Comparison of ENCODE assay signal across 8 cellular contexts in the genomic region with DNA sequence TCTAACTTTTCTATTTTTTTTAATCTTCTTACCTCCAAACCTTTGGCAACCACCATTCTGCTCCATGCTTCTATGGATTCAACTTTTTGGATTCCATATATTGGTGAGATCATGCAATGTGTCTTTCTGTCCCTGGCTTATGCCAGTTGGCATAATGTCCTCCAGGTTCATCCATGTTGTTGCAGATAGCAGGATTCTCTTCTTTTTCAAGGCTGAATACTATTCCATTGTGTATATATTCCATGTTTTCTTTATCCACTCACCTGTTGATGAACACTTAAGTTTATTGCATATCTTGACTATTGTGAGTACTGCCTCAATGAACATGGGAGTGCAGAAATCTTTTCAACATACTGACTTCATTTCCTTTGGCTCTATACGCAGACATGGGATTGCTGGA.
"Had no signal": no experiment of that assay in that cellular context is flagged by ENCODE, and none has a peak within 500 bp of the region (broad histone marks: within the 10 kb centered on the region; RNA-seq: fewer than 3 reads in every experiment).

No MANE protein-coding gene starts in this region.

- ATAC-seq: GM12878 had no signal

- DNase-seq: GDM1, GF-D8 had no signal

- H3K4me3 ChIP-seq: GM12878 had no signal

- FAIRE-seq: G401.6, GM12878, GM12891, GM12892, GM18507, GM19239 had no signal
